Comparison of ENCODE assay signal across 1 cellular context in the genomic region with DNA sequence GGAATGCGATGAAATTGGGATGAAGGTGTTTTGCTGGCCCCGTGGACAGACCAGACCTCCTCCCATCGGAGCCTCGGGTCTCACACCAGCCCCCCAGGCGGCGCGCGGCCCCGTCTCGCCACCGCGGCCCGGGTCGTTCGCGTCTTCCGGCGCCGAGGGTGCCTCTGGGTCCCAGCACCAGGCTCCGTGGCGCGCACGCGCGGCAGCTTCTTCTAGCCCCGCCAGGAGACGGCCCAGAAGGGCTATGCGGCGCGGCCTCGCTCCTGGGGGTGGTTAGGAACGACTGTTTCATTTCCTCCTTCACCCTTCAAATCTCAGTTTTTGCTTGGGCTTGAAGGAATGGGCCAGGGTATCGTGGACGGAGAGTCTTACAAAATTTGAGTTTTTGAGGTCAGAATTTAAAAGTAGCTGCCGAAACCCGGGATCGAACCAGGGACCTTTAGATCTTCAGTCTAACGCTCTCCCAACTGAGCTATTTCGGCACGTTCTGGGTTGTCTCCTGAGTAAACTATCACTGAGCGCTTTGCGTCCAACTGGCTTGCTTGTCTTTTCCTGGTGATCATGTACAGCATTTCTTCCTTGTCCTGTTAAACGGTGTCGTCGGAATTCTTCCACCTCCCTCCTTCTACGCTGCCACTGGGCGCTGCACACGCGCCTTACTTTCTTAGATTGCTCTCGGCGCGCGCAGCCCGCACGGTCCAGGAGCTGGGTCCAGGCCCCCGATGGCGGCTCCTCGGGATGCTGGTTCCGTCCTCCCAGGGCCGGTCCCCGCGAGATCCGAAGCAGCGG.
TF ChIP-seq lines count a peak whose summit lies in the region.

No MANE protein-coding gene starts in this region.

TF ChIP-seq in HepG2, 621 proteins besides CTCF, POLR2A, EP300 and RAD21 (continued from another document and continues in another):
- TF ChIP-seq SYNCRIP (IDR thresholded peaks at IDR 0.05; ENCODE audit: insufficient read depth, low read depth, low read length) (no peak), ZNF101 (CRISPR knock-in tag; IDR thresholded peaks at IDR 0.05; ENCODE audit: borderline replicate concordance, low read depth) (no peak), GABPB1 (CRISPR knock-in tag; IDR thresholded peaks at IDR 0.05) (peak; percentile 90), ELF1 (CRISPR knock-in tag; IDR thresholded peaks at IDR 0.05) (no peak), TCF7 (IDR thresholded peaks at IDR 0.05; ENCODE audit: low read depth) (no peak), ZNF414 (CRISPR knock-in tag; IDR thresholded peaks at IDR 0.05) (no peak), ZNF362 (CRISPR knock-in tag; IDR thresholded peaks at IDR 0.05; ENCODE audit: borderline replicate concordance) (no peak), NCOR1 (IDR thresholded peaks at IDR 0.05; ENCODE audit: borderline replicate concordance, low read length) (peak; percentile 48; the same call in 1 of the 2 replicates), ZNF17 (CRISPR knock-in tag; IDR thresholded peaks at IDR 0.05) (no peak), MAFG (CRISPR knock-in tag; IDR thresholded peaks at IDR 0.05) (no peak), ARID2 (CRISPR knock-in tag; IDR thresholded peaks at IDR 0.05; ENCODE audit: borderline replicate concordance) (0 out of 2 replicates have a peak, but pooled peaks have one; percentile 37), ZNF136 (CRISPR knock-in tag; IDR thresholded peaks at IDR 0.05; ENCODE audit: low read depth) (0 out of 2 replicates have a peak, but pooled peaks have one; percentile 37), NFYC (CRISPR knock-in tag; IDR thresholded peaks at IDR 0.05) (no peak), REST (IDR thresholded peaks at IDR 0.05; ENCODE audit: borderline replicate concordance in 1 of 2, low read depth in 1 of 2, low read length in 2 of 2) (0 out of 4 replicates have a peak, but pooled peaks of 1 of the 2 experiments have one; percentile 13), XRCC5 (optimal IDR thresholded peaks at IDR 0.05; ENCODE audit: low read length) (peak; percentile 66), ZNF10 (CRISPR knock-in tag; IDR thresholded peaks at IDR 0.05; ENCODE audit: borderline replicate concordance, low read depth) (no peak), FOSL2 (CRISPR knock-in tag; IDR thresholded peaks at IDR 0.05) (peak; percentile 17; the same call in 1 of the 2 replicates), NCOA1 (CRISPR knock-in tag; IDR thresholded peaks at IDR 0.05) (peak; percentile 60; the same call in 1 of the 2 replicates), ZNF18 (CRISPR knock-in tag; IDR thresholded peaks at IDR 0.05; ENCODE audit: insufficient replicate concordance) (peak; percentile 79), ZNF468 (CRISPR knock-in tag; IDR thresholded peaks at IDR 0.05) (no peak), SMAD1 (CRISPR knock-in tag; IDR thresholded peaks at IDR 0.05; ENCODE audit: borderline replicate concordance, low read depth) (no peak), CAMTA2 (CRISPR knock-in tag; IDR thresholded peaks at IDR 0.05; ENCODE audit: borderline replicate concordance) (no peak; the same call in 1 of the 2 replicates), U2AF1 (optimal IDR thresholded peaks at IDR 0.05; ENCODE audit: low read depth, low read length) (no peak), ZNF530 (CRISPR knock-in tag; IDR thresholded peaks at IDR 0.05; ENCODE audit: low read depth) (no peak), CENPX (CRISPR knock-in tag; IDR thresholded peaks at IDR 0.05) (no peak), ZSCAN9 (CRISPR knock-in tag; IDR thresholded peaks at IDR 0.05; ENCODE audit: borderline replicate concordance) (no peak; the same call in 1 of the 2 replicates), HNRNPH1 (optimal IDR thresholded peaks at IDR 0.05; ENCODE audit: low read depth, low read length) (no peak), KLF16 (CRISPR knock-in tag; IDR thresholded peaks at IDR 0.05) (no peak; a peak in 1 of 4 replicates), ZFP37 (CRISPR knock-in tag; IDR thresholded peaks at IDR 0.05; ENCODE audit: borderline replicate concordance) (no peak), HOXA7 (CRISPR knock-in tag; IDR thresholded peaks at IDR 0.05) (no peak), CEBPB (IDR thresholded peaks at IDR 0.05; ENCODE audit: borderline replicate concordance, low read depth, low read length) (no peak)
- TF ChIP-seq, protein P1, sequence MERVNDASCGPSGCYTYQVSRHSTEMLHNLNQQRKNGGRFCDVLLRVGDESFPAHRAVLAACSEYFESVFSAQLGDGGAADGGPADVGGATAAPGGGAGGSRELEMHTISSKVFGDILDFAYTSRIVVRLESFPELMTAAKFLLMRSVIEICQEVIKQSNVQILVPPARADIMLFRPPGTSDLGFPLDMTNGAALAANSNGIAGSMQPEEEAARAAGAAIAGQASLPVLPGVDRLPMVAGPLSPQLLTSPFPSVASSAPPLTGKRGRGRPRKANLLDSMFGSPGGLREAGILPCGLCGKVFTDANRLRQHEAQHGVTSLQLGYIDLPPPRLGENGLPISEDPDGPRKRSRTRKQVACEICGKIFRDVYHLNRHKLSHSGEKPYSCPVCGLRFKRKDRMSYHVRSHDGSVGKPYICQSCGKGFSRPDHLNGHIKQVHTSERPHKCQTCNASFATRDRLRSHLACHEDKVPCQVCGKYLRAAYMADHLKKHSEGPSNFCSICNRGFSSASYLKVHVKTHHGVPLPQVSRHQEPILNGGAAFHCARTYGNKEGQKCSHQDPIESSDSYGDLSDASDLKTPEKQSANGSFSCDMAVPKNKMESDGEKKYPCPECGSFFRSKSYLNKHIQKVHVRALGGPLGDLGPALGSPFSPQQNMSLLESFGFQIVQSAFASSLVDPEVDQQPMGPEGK (CRISPR knock-in tag; IDR thresholded peaks at IDR 0.05), result peak; percentile 60; the same call in 1 of the 2 replicates
- TF ChIP-seq, protein P2, sequence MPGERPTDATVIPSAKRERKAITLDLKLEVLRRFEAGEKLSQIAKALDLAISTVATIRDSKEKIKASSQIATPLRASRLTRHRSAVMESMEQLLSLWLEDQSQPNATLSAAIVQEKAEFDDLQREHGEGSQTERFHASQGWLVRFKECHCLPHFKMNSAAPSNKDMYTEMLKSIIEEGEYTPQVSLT (CRISPR knock-in tag; IDR thresholded peaks at IDR 0.05; ENCODE audit: borderline replicate concordance, low read depth), result no peak
- TF ChIP-seq, protein P3, sequence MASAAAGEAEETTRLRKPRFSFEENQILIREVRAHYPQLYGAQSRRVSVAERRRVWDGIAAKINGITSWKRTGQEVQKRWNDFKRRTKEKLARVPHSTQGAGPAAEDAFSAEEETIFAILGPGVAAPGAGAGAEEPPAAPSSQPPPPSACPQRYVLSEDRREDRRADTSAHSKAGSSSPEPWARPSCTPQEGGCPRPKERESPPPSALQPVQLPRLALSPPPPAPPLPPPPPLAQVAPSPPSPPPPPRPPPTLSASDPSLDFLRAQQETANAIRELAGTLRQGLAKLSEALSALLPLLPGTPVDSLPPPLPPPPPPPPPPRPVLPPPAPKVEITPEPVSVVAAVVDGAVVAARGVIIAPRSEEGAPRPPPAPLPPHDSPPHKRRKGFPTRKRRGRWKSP (CRISPR knock-in tag; IDR thresholded peaks at IDR 0.05), result peak; percentile 36; the same call in 1 of the 2 replicates
- TF ChIP-seq, protein P4, sequence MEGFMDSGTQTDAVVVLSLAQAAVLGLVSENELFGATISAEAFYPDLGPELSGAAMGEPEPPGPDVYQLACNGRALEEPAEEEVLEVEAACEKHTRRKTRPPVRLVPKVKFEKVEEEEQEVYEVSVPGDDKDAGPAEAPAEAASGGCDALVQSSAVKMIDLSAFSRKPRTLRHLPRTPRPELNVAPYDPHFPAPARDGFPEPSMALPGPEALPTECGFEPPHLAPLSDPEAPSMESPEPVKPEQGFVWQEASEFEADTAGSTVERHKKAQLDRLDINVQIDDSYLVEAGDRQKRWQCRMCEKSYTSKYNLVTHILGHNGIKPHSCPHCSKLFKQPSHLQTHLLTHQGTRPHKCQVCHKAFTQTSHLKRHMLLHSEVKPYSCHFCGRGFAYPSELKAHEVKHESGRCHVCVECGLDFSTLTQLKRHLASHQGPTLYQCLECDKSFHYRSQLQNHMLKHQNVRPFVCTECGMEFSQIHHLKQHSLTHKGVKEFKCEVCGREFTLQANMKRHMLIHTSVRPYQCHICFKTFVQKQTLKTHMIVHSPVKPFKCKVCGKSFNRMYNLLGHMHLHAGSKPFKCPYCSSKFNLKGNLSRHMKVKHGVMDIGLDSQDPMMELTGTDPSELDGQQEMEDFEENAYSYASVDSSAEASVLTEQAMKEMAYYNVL (CRISPR knock-in tag; IDR thresholded peaks at IDR 0.05; ENCODE audit: borderline replicate concordance), result no peak
- TF ChIP-seq, protein P5, sequence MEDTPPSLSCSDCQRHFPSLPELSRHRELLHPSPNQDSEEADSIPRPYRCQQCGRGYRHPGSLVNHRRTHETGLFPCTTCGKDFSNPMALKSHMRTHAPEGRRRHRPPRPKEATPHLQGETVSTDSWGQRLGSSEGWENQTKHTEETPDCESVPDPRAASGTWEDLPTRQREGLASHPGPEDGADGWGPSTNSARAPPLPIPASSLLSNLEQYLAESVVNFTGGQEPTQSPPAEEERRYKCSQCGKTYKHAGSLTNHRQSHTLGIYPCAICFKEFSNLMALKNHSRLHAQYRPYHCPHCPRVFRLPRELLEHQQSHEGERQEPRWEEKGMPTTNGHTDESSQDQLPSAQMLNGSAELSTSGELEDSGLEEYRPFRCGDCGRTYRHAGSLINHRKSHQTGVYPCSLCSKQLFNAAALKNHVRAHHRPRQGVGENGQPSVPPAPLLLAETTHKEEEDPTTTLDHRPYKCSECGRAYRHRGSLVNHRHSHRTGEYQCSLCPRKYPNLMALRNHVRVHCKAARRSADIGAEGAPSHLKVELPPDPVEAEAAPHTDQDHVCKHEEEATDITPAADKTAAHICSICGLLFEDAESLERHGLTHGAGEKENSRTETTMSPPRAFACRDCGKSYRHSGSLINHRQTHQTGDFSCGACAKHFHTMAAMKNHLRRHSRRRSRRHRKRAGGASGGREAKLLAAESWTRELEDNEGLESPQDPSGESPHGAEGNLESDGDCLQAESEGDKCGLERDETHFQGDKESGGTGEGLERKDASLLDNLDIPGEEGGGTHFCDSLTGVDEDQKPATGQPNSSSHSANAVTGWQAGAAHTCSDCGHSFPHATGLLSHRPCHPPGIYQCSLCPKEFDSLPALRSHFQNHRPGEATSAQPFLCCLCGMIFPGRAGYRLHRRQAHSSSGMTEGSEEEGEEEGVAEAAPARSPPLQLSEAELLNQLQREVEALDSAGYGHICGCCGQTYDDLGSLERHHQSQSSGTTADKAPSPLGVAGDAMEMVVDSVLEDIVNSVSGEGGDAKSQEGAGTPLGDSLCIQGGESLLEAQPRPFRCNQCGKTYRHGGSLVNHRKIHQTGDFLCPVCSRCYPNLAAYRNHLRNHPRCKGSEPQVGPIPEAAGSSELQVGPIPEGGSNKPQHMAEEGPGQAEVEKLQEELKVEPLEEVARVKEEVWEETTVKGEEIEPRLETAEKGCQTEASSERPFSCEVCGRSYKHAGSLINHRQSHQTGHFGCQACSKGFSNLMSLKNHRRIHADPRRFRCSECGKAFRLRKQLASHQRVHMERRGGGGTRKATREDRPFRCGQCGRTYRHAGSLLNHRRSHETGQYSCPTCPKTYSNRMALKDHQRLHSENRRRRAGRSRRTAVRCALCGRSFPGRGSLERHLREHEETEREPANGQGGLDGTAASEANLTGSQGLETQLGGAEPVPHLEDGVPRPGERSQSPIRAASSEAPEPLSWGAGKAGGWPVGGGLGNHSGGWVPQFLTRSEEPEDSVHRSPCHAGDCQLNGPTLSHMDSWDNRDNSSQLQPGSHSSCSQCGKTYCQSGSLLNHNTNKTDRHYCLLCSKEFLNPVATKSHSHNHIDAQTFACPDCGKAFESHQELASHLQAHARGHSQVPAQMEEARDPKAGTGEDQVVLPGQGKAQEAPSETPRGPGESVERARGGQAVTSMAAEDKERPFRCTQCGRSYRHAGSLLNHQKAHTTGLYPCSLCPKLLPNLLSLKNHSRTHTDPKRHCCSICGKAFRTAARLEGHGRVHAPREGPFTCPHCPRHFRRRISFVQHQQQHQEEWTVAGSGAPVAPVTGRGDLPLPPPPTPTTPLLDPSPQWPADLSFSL (CRISPR knock-in tag; IDR thresholded peaks at IDR 0.05), result no peak; the same call in 1 of the 2 replicates
